21 cellular contexts compared by ENCODE assay signal in the genomic region with DNA sequence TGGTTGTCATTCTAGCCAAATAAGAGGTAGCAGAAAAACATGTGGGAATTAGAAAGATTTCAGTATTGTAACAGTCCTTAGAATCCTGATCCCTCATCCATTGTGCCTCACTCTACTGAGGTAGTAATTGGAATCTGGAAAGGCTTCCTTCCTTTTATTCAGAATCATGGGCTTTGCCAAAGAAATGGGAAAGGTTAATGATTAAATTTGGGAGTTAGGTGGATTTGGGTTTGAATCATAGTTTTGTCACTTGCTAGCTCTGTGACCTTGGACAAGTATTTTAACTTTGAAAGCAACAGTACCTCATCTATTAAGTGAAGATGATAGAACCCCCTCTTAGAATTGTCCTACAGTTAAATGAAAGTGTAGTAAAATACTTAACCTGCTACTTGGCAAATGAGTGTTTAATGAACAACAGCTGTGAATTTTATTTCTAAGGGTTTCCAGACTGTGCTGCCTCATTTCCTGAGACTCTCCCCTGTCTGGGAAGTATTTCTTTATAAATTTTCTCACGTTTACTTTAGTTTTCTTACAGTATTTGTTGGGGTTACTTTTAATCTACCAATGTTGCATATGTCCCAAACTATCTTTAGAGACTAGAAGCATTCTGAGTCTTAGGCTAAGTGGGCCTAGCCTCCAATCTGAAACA. TPM values are rescaled to one million over a fixed set of nuclear protein-coding genes. Genes with fewer than 3 reads are reported as not detected.
DNase-seq lines count a peak whose midpoint lies in the region; ATAC-seq, FAIRE-seq and TF ChIP-seq lines count a peak whose summit lies in the region.
"Had no signal": no experiment of that assay in that cellular context is flagged by ENCODE, and none has a peak within 500 bp of the region (broad histone marks: within the 10 kb centered on the region; RNA-seq: fewer than 3 reads in every experiment).

No MANE protein-coding gene starts in this region.

- H3K4me2 ChIP-seq in IMR-90 (ENCODE audit: low read depth, low read length) (no peak overlapping the region), endothelial cell of umbilical vein (ENCODE audit: insufficient read depth, low read length) (no peak overlapping the region)

- no peak for TF ChIP-seq CTCF in BJ (IDR thresholded peaks at IDR 0.05; ENCODE audit: insufficient read depth, low read depth, low read length)
- no peak for TF ChIP-seq CTCF in IMR-90 (conservative IDR thresholded peaks at IDR 0.05; ENCODE audit: low read depth, low read length)
- TF ChIP-seq CTCF in endothelial cell of umbilical vein (IDR thresholded peaks at IDR 0.05; ENCODE audit: extremely low read depth in 1 of 2, insufficient read depth in 1 of 2, low read depth in 1 of 2, low read length in 2 of 2), result no peak
- TF ChIP-seq CTCF in osteocyte (IDR thresholded peaks at IDR 0.05), result no peak
- no peak for TF ChIP-seq CTCF in GM13976 (IDR thresholded peaks at IDR 0.05; ENCODE audit: borderline replicate concordance, control extremely low read depth, extremely low read depth, insufficient read depth, missing control alignments)

- in situ Hi-C loops in IMR-90 (cut with MboI; ENCODE audit: low sequenced_read_pairs) (no loop called here), GM13976 (cut with MboI; ENCODE audit: low sequenced_read_pairs, unreplicated experiment) (loop anchor here (25.0 kb wide), 1 partner anchor 608 kb away; no protein-coding TSS in a partner anchor)

- no peak overlapping the region for H3K56ac ChIP-seq in IMR-90 (ENCODE audit: extremely low read depth, insufficient read depth, low read length)

- no peak overlapping the region for H4K91ac ChIP-seq in IMR-90 (ENCODE audit: insufficient read depth, low read depth, low read length)

- no peak overlapping the region for H4K8ac ChIP-seq in IMR-90 (ENCODE audit: low read depth in 2 of 2, low read length in 2 of 2)

- no peak overlapping the region for H2AK9ac ChIP-seq in IMR-90 (replicated peaks; ENCODE audit: low read depth, low read length, poor library complexity)

- intact Hi-C loops in IMR-90 (cut with micrococcal nuclease) (no loop called here), endothelial cell of umbilical vein (cut with micrococcal nuclease) (no loop called here)

- no peak overlapping the region for H3K23ac ChIP-seq in IMR-90 (ENCODE audit: low read depth, low read length)

- H3K4me3 Mint-ChIP-seq in osteocyte (ENCODE audit: unreplicated experiment), result no peak overlapping the region
- H3K4me3 Mint-ChIP-seq: H9, IgD-negative memory B cell had no signal

- peak overlapping the region; percentile 16; the same call in 1 of the 2 replicates for H3K18ac ChIP-seq in IMR-90 (ENCODE audit: low read depth, low read length)

- POLR2A ChIA-PET in BJ (lab: Charles Lee), result no interaction called here
- POLR2A ChIA-PET in IMR-90 (lab: Charles Lee; ENCODE audit: unreplicated experiment), result no interaction called here
- POLR2A ChIA-PET in endothelial cell of umbilical vein (lab: Charles Lee), result no interaction called here

- ATAC-seq in IMR-90 (ENCODE audit: low read depth) (no peak), GM18858 (IDR thresholded peaks at IDR 0.05; ENCODE audit: unreplicated experiment) (no peak)

- H3K27me3 Mint-ChIP-seq in osteocyte (ENCODE audit: unreplicated experiment), result no peaks in the 10 kb centered on the region
- H3K27me3 Mint-ChIP-seq: IgD-negative memory B cell had no signal

- H3K4ac ChIP-seq in IMR-90 (ENCODE audit: low read depth, low read length), result no peak overlapping the region

- H3K9me1 ChIP-seq in IMR-90 (ENCODE audit: insufficient read depth, low read length) (no peaks in the 10 kb centered on the region), endothelial cell of umbilical vein (replicated peaks; ENCODE audit: control insufficient read depth, extremely low read depth, insufficient read depth, low read length) (no peaks in the 10 kb centered on the region)

- peak; percentile 39 for DNase-seq in BJ (ENCODE audit: low read depth)
- DNase-seq in IMR-90, result no peak
- DNase-seq in endothelial cell of umbilical vein (ENCODE audit: low read depth, low spot score), result peak; percentile 14
- DNase-seq in osteocyte (ENCODE audit: extremely low spot score, unreplicated experiment), result no peak
- no peak for DNase-seq in stimulated activated CD4-positive, alpha-beta T cell treated with anti-CD3 and anti-CD28 coated beads, Interleukin-12 subunit alpha, Interleukin-12 subunit beta, amount 100 ng/mL, for 4 hours
- DNase-seq in GM13976 (ENCODE audit: low spot score), result no peak
- DNase-seq: Caco-2, DMS153, H9, Karpas-422, NCI-H1417 treated with DMSO at 0.1 percent for 48 hours, NCI-H187 treated with DMSO at 0.1 percent for 48 hours, NCI-H226, NCI-H524, SJCRH30 had no signal

- no peak overlapping the region for H2BK20ac ChIP-seq in IMR-90 (ENCODE audit: low read depth, low read length)

- TF ChIP-seq POLR2A in IMR-90 (IDR thresholded peaks at IDR 0.05; ENCODE audit: low read depth, low read length), result no peak
- TF ChIP-seq POLR2A in endothelial cell of umbilical vein (IDR thresholded peaks at IDR 0.05; ENCODE audit: low read depth, low read length), result no peak

- CTCF ChIA-PET in BJ (lab: Yijun Ruan, JAX), result interaction anchor here (1.3 to 3.3 kb wide), 2 partner anchors 13 to 15 kb away, joined by 4 to 14 read pairs; a partner anchor contains a TSS
- CTCF ChIA-PET in IMR-90 (lab: Yijun Ruan, JAX), result no interaction called here
- CTCF ChIA-PET in endothelial cell of umbilical vein (lab: Charles Lee), result interaction anchor here (1.0 to 1.5 kb wide), 2 partner anchors 63 to 475 kb away, joined by 3 to 4 read pairs; no protein-coding TSS in a partner anchor

- no peak overlapping the region for H2BK15ac ChIP-seq in IMR-90 (ENCODE audit: low read depth, low read length)

- H2BK5ac ChIP-seq in IMR-90 (ENCODE audit: low read depth, low read length, poor library complexity, severe bottlenecking), result peak overlapping the region; percentile 15

- H2BK120ac ChIP-seq in IMR-90 (ENCODE audit: low read depth, low read length), result no peak overlapping the region

- BruUV-seq in IMR-90 (replicated peaks; lab: Mats Ljungman, UMichigan), result no TSS peak
- BruUV-seq in endothelial cell of umbilical vein (replicated peaks; lab: Mats Ljungman, UMichigan), result no TSS peak

- H4K5ac ChIP-seq in IMR-90 (ENCODE audit: low read depth, low read length), result peak overlapping the region; percentile 53; the same call in 1 of the 2 replicates

- H3K27ac ChIP-seq in IMR-90 (ENCODE audit: insufficient read depth, low read length), result no peak overlapping the region
- peak overlapping the region; percentile 36 for H3K27ac ChIP-seq in endothelial cell of umbilical vein (ENCODE audit: insufficient read depth, low read depth, low read length)
- H3K27ac ChIP-seq: HL-60, RWPE1, SJCRH30 had no signal

- no peak overlapping the region for H3K14ac ChIP-seq in IMR-90 (replicated peaks; ENCODE audit: low read depth, low read length)

- no peak for TF ChIP-seq RAD21 in IMR-90 (IDR thresholded peaks at IDR 0.05; ENCODE audit: low read length)

- H3K4me1 ChIP-seq in IMR-90 (ENCODE audit: control insufficient read depth, insufficient read depth, low read length) (peaks cover 2% of the 10 kb centered on the region; the same call in 1 of the 2 replicates), endothelial cell of umbilical vein (ENCODE audit: control insufficient read depth, extremely low read depth, insufficient read depth, low read length) (no peaks in the 10 kb centered on the region)
- H3K4me1 ChIP-seq: SJCRH30 had no signal

- H3K4me1 Mint-ChIP-seq in osteocyte (ENCODE audit: unreplicated experiment), result peaks cover 39% of the 10 kb centered on the region
- H3K4me1 Mint-ChIP-seq: H9, IgD-negative memory B cell had no signal

- no peaks in the 10 kb centered on the region for H3K9me3 Mint-ChIP-seq in osteocyte (ENCODE audit: unreplicated experiment)
- H3K9me3 Mint-ChIP-seq: H9, IgD-negative memory B cell had no signal

- H2AFZ ChIP-seq in IMR-90 (replicated peaks; ENCODE audit: low read length, poor library complexity) (no peak overlapping the region), endothelial cell of umbilical vein (ENCODE audit: low read depth, low read length) (no peak overlapping the region)

- WGBS in IMR-90 (ENCODE audit: extremely low coverage in 2 of 2, insufficient read length in 1 of 2), 2 experiments, result no CpG with 5 or more reads among the region's 1 CpG

- H3K4me3 ChIP-seq in BJ (ENCODE audit: low read depth, low read length) (no peak overlapping the region), IMR-90 (ENCODE audit: insufficient read depth, low read depth, low read length) (no peak overlapping the region), endothelial cell of umbilical vein (replicated peaks in 1 of 3; ENCODE audit: insufficient read depth in 1 of 3, low read depth in 1 of 3, low read length in 3 of 3) (no peak overlapping the region)
- H3K4me3 ChIP-seq: SJCRH30 had no signal

- H3K9ac ChIP-seq in IMR-90 (ENCODE audit: low read depth, low read length), result no peak overlapping the region
- no peak overlapping the region for H3K9ac ChIP-seq in endothelial cell of umbilical vein (replicated peaks; ENCODE audit: extremely low read depth, insufficient read depth, low read length)

- H3K36me3 Mint-ChIP-seq in osteocyte (ENCODE audit: unreplicated experiment), result peaks cover 68% of the 10 kb centered on the region

- FAIRE-seq in endothelial cell of umbilical vein (lab: Jason Lieb, UNC), result no peak
- FAIRE-seq: GM12892, HTR-8/SVneo had no signal

- H3K36me3 ChIP-seq in BJ (ENCODE audit: control insufficient read depth, insufficient read depth, low read length) (no peaks in the 10 kb centered on the region), IMR-90 (ENCODE audit: control insufficient read depth, insufficient read depth, low read length) (peaks cover 9% of the 10 kb centered on the region), endothelial cell of umbilical vein (ENCODE audit: control insufficient read depth in 2 of 2, extremely low read depth in 1 of 2, insufficient read depth in 2 of 2, low read length in 2 of 2) (peaks cover 0 to 58% of the 10 kb centered on the region in 2 experiments)

- H3K27me3 ChIP-seq in BJ (ENCODE audit: control insufficient read depth, insufficient read depth, low read length) (no peaks in the 10 kb centered on the region), IMR-90 (ENCODE audit: control insufficient read depth, insufficient read depth, low read length) (no peaks in the 10 kb centered on the region), endothelial cell of umbilical vein (ENCODE audit: control insufficient read depth in 2 of 2, insufficient read depth in 2 of 2, low read length in 2 of 2) (no peaks in the 10 kb centered on the region)
- H3K27me3 ChIP-seq: SJCRH30 had no signal

- H3K27ac Mint-ChIP-seq in osteocyte (ENCODE audit: unreplicated experiment), result peak overlapping the region; percentile 41
- H3K27ac Mint-ChIP-seq: H9, IgD-negative memory B cell had no signal

- H3K9me3 ChIP-seq in IMR-90 (ENCODE audit: control insufficient read depth, insufficient read depth, low read length), result no peaks in the 10 kb centered on the region
- no peaks in the 10 kb centered on the region for H3K9me3 ChIP-seq in endothelial cell of umbilical vein (replicated peaks; ENCODE audit: control insufficient read depth, insufficient read depth, low read length)
- H3K9me3 ChIP-seq: Caco-2, SJCRH30 had no signal

- H3K79me2 ChIP-seq in endothelial cell of umbilical vein (ENCODE audit: control insufficient read depth, insufficient read depth, low read length), result peaks cover 3% of the 10 kb centered on the region

- H2AK5ac ChIP-seq in IMR-90 (ENCODE audit: low read depth, low read length), result no peak overlapping the region

- H3K79me1 ChIP-seq in IMR-90 (ENCODE audit: low read depth in 1 of 2, low read length in 2 of 2), result peaks cover 8 to 17% of the 10 kb centered on the region in 2 experiments

- H4K20me1 ChIP-seq in IMR-90 (ENCODE audit: insufficient read depth, low read length) (no peaks in the 10 kb centered on the region), endothelial cell of umbilical vein (replicated peaks; ENCODE audit: control insufficient read depth, extremely low read depth, insufficient read depth, low read length) (no peaks in the 10 kb centered on the region)

- dilution Hi-C loops in IMR-90 (cut with HindIII; ENCODE audit: low sequenced_read_pairs, unreplicated experiment) (no loop called here), endothelial cell of umbilical vein (cut with MboI; ENCODE audit: extremely low pct_ligation_motif_present, low sequenced_read_pairs) (no loop called here)

RNA-seq across cellular contexts. Expression of a gene that starts 11.7 kb away (rescaled TPM):
- polyA plus RNA-seq in BJ (2011; rRNA removed), result 35.4 and 39.2 TPM in 2 replicates
- polyA minus RNA-seq in BJ (2011; rRNA and poly(A)+ RNA removed), result 8.2 and 8.7 TPM in 2 replicates
- 18.8 and 48.6 TPM in 2 replicates for total RNA-seq in IMR-90 (2012; rRNA removed)
- polyA plus RNA-seq in IMR-90 (2012; rRNA removed), result 23.9 and 29.4 TPM in 2 replicates
- 1.5 and 4.1 TPM in 2 replicates for polyA plus RNA-seq in IMR-90 (2012; cell fraction: cytosol; rRNA removed)
- 3.0 and 23.3 TPM in 2 replicates for polyA plus RNA-seq in IMR-90 (2012; cell fraction: nucleus; rRNA removed; ENCODE audit: low replicate concordance)
- 46.8 and 51.8 TPM in 2 replicates for total RNA-seq in endothelial cell of umbilical vein
- polyA plus RNA-seq in endothelial cell of umbilical vein, result 11.7 and 19.7 TPM in 2 replicates
- polyA plus RNA-seq in endothelial cell of umbilical vein (2011; cell fraction: cytosol; rRNA removed), result 26.8 and 32.5 TPM in 2 replicates
- 53.4 and 99.0 TPM in 2 replicates for polyA plus RNA-seq in endothelial cell of umbilical vein (2011; cell fraction: nucleus; rRNA removed)
- 29.1 and 61.6 TPM in 2 replicates for polyA plus RNA-seq in endothelial cell of umbilical vein (2012)
- polyA minus RNA-seq in endothelial cell of umbilical vein, result 12.1 and 14.6 TPM in 2 replicates
- 20.1 TPM for polyA minus RNA-seq in endothelial cell of umbilical vein (2011; cell fraction: cytosol; rRNA and poly(A)+ RNA removed)
- polyA minus RNA-seq in endothelial cell of umbilical vein (2011; cell fraction: nucleus; rRNA and poly(A)+ RNA removed), result 16.6 and 44.6 TPM in 2 replicates
- 40.4 and 40.5 TPM in 2 replicates for total RNA-seq in osteocyte

RNA-seq across cellular contexts. Expression of a gene that starts 41.8 kb away (rescaled TPM):
- polyA plus RNA-seq in BJ (2011; rRNA removed) (2.0 TPM in 2 replicates), IMR-90 (2012; rRNA removed) (0.47 and 0.72 TPM in 2 replicates), endothelial cell of umbilical vein (0.37 and 0.62 TPM in 2 replicates)
- 4.1 and 6.1 TPM in 2 replicates for polyA minus RNA-seq in BJ (2011; rRNA and poly(A)+ RNA removed)
- total RNA-seq in IMR-90 (2012; rRNA removed) (1.4 and 3.0 TPM in 2 replicates), endothelial cell of umbilical vein (0.62 and 4.8 TPM in 2 replicates), osteocyte (11.6 and 12.4 TPM in 2 replicates)
- 0.25 and 0.32 TPM in 2 replicates for polyA plus RNA-seq in IMR-90 (2012; cell fraction: cytosol; rRNA removed)
- 0.51 and 0.87 TPM in 2 replicates for polyA plus RNA-seq in IMR-90 (2012; cell fraction: nucleus; rRNA removed; ENCODE audit: low replicate concordance)
- polyA plus RNA-seq in endothelial cell of umbilical vein (2011; cell fraction: cytosol; rRNA removed), result 0.61 and 0.63 TPM in 2 replicates
- polyA plus RNA-seq in endothelial cell of umbilical vein (2011; cell fraction: nucleus; rRNA removed), result 1.1 and 2.2 TPM in 2 replicates
- polyA plus RNA-seq in endothelial cell of umbilical vein (2012), result 0.86 and 1.5 TPM in 2 replicates
- polyA minus RNA-seq in endothelial cell of umbilical vein, result 1.00 and 2.7 TPM in 2 replicates
- polyA minus RNA-seq in endothelial cell of umbilical vein (2011; cell fraction: cytosol; rRNA and poly(A)+ RNA removed), result not detected
- polyA minus RNA-seq in endothelial cell of umbilical vein (2011; cell fraction: nucleus; rRNA and poly(A)+ RNA removed), result 2.3 and 4.5 TPM in 2 replicates

Comparison
In these comparisons a context has a peak if more than half of its experiments do, and no peak if none do; other contexts are left out.
1. DNase-seq: peak in BJ (single experiment) and endothelial cell of umbilical vein (single experiment); none in IMR-90 (single experiment), osteocyte (single experiment), stimulated activated CD4-positive, alpha-beta T cell treated with anti-CD3 and anti-CD28 coated beads, Interleukin-12 subunit alpha, Interleukin-12 subunit beta, amount 100 ng/mL, for 4 hours (single experiment) and GM13976 (single experiment).